ENCODE assay signal across 28 cellular contexts in genomic region chr2:37441055-37441454, GRCh38.
"Had no signal": no experiment of that assay in that cellular context is flagged by ENCODE, and none has a peak within 500 bp of the region (broad histone marks: within the 10 kb centered on the region; RNA-seq: fewer than 3 reads in every experiment).

No MANE protein-coding gene starts in this region.

- H3K36me3 ChIP-seq: thoracic aorta, upper lobe of left lung had no signal

- ATAC-seq: esophagus mucosa, left ventricle myocardium superior, natural killer cell had no signal

- DNase-seq: activated CD4-positive, alpha-beta T cell treated with anti-CD3 and anti-CD28 coated beads for 1 hour; activated CD4-positive, alpha-beta T cell treated with anti-CD3 and anti-CD28 coated beads, Interleukin-2, amount 50 U/mL, for 4 hours; activated CD8-positive, alpha-beta memory T cell treated with anti-CD3 and anti-CD28 coated beads for 24 hours; activated CD8-positive, alpha-beta memory T cell treated with anti-CD3 and anti-CD28 coated beads, Interleukin-2, amount 50 U/mL, for 4 hours; activated naive CD4-positive, alpha-beta T cell; activated naive CD8-positive, alpha-beta T cell treated with anti-CD3 and anti-CD28 coated beads, Interleukin-2, amount 10 ng/mL, durations not matched to agents 7 days and 5 days; activated T-cell treated with anti-CD3 and anti-CD28 coated beads, Interleukin-2, amount 50 U/mL, for 24 hours; caudate nucleus; effector CD4-positive, alpha-beta T cell; glutamatergic neuron; immature natural killer cell; kidney glomerular epithelial cell; left ventricle myocardium superior; mammary epithelial cell; natural killer cell; stimulated activated CD4-positive, alpha-beta T cell treated with anti-CD3 and anti-CD28 coated beads, Interleukin-2, amount 100 ng/mL, for 48 hours; stimulated activated CD8-positive, alpha-beta memory T cell treated with anti-CD3 and anti-CD28 coated beads, Interleukin-4, amount 100 ng/mL, for 48 hours; stimulated activated naive CD4-positive, alpha-beta T cell; upper lobe of left lung had no signal

- H3K4me1 Mint-ChIP-seq: activated naive CD8-positive, alpha-beta T cell treated with anti-CD3 and anti-CD28 coated beads, Interleukin-2, amount 10 ng/mL, durations not matched to agents 7 days and 5 days; brain; immature natural killer cell; natural killer cell had no signal

- H3K9me3 Mint-ChIP-seq: mesothelial cell of epicardium; natural killer cell; T-helper 2 cell treated with Interferon-gamma antibody and Interleukin-4, amounts not matched to agents 5 μg/mL and 100 μg/mL, for 36 hours had no signal

- H3K9me3 ChIP-seq: thoracic aorta, upper lobe of left lung had no signal

- H3K27me3 ChIP-seq: hepatocyte had no signal

- H3K4me1 ChIP-seq: upper lobe of left lung had no signal

- H3K4me3 ChIP-seq: hepatocyte, thoracic aorta, upper lobe of left lung had no signal

- H3K27ac Mint-ChIP-seq: activated naive CD8-positive, alpha-beta T cell treated with anti-CD3 and anti-CD28 coated beads, Interleukin-2, amount 10 ng/mL, durations not matched to agents 7 days and 5 days; activated T-cell treated with anti-CD3 and anti-CD28 coated beads, Interleukin-2, amount 50 U/mL, for 24 hours; activated T-helper 2 cell treated with anti-CD3 and anti-CD28 coated beads, Interferon-gamma antibody, Interleukin-2, Interleukin-4, amounts not matched to agents 10 μg/mL and 5 μg/mL and 100 μg/mL, durations not matched to agents 14 hours and 24 hours and 36 hours; brain; dendritic cell treated with granulocyte-macrophage colony-stimulating factor and Interleukin-4, amounts not matched to agents 40 ng/mL and 50 ng/mL, for 4 days; immature natural killer cell; mesothelial cell of epicardium; natural killer cell; progenitor cell of endocrine pancreas; T-helper 2 cell treated with Interferon-gamma antibody and Interleukin-4, amounts not matched to agents 5 μg/mL and 100 μg/mL, for 36 hours had no signal

- H3K36me3 Mint-ChIP-seq: activated naive CD8-positive, alpha-beta T cell treated with anti-CD3 and anti-CD28 coated beads, Interleukin-2, amount 10 ng/mL, durations not matched to agents 7 days and 5 days; brain; mesothelial cell of epicardium; natural killer cell had no signal

- H3K4me3 Mint-ChIP-seq: activated naive CD8-positive, alpha-beta T cell treated with anti-CD3 and anti-CD28 coated beads, Interleukin-2, amount 10 ng/mL, durations not matched to agents 7 days and 5 days; activated T-cell treated with anti-CD3 and anti-CD28 coated beads, Interleukin-2, amount 50 U/mL, for 24 hours; brain; dendritic cell treated with granulocyte-macrophage colony-stimulating factor and Interleukin-4, amounts not matched to agents 40 ng/mL and 50 ng/mL, for 4 days; immature natural killer cell; mesothelial cell of epicardium; natural killer cell; T-helper 2 cell treated with Interferon-gamma antibody and Interleukin-4, amounts not matched to agents 5 μg/mL and 100 μg/mL, for 36 hours had no signal

- H3K27me3 Mint-ChIP-seq: activated T-cell treated with anti-CD3 and anti-CD28 coated beads, Interleukin-2, amount 50 U/mL, for 24 hours; progenitor cell of endocrine pancreas had no signal

- H3K27ac ChIP-seq: hepatocyte, thoracic aorta, upper lobe of left lung had no signal
